Comparison of ENCODE assay signal across 4 cellular contexts in genomic region chr15:83786336-83786735, GRCh38.
A peak's percentile ranks its signal among the peaks of the same experiment; 100 is the strongest.
TF ChIP-seq lines count a peak whose summit lies in the region.

No MANE protein-coding gene starts in this region.

TF ChIP-seq in HepG2, 621 proteins besides CTCF, POLR2A, EP300 and RAD21:
- TF ChIP-seq CEBPB (IDR thresholded peaks at IDR 0.05; ENCODE audit: borderline replicate concordance, low read depth, low read length) (peak; percentile 60; the same call in 1 of the 2 replicates), ARID5B (CRISPR knock-in tag; IDR thresholded peaks at IDR 0.05) (no peak), BHLHE40 (IDR thresholded peaks at IDR 0.05; ENCODE audit: low read length) (no peak), GATAD1 (CRISPR knock-in tag; IDR thresholded peaks at IDR 0.05) (no peak)

TF ChIP-seq in A549, 52 proteins besides CTCF, POLR2A, EP300 and RAD21:
- TF ChIP-seq RFX5 (IDR thresholded peaks at IDR 0.05), result no peak
- no peak for TF ChIP-seq TP53 (CRISPR knock-in tag; IDR thresholded peaks at IDR 0.05)
- TF ChIP-seq KDM1A (IDR thresholded peaks at IDR 0.05; ENCODE audit: low read depth), result no peak
- no peak for TF ChIP-seq ESRRA (IDR thresholded peaks at IDR 0.05; ENCODE audit: borderline replicate concordance, low read length)
- no peak for TF ChIP-seq FOXS1 (CRISPR knock-in tag; IDR thresholded peaks at IDR 0.05)
- TF ChIP-seq CBX8 (IDR thresholded peaks at IDR 0.05), result no peak
- no peak for TF ChIP-seq ZFP36 (IDR thresholded peaks at IDR 0.05; ENCODE audit: borderline replicate concordance, partially characterized antibody)
- no peak for TF ChIP-seq RNF2 (IDR thresholded peaks at IDR 0.05; ENCODE audit: borderline replicate concordance, low read depth)
- TF ChIP-seq PBX3 (IDR thresholded peaks at IDR 0.05), result no peak
- TF ChIP-seq HOXB13 (CRISPR knock-in tag; IDR thresholded peaks at IDR 0.05; ENCODE audit: low read depth), result no peak
- TF ChIP-seq SMC3 (IDR thresholded peaks at IDR 0.05), result no peak
- no peak for TF ChIP-seq JUN (IDR thresholded peaks at IDR 0.05)
- no peak for TF ChIP-seq MYC (IDR thresholded peaks at IDR 0.05; ENCODE audit: borderline replicate concordance, low read length)
- TF ChIP-seq REST (IDR thresholded peaks at IDR 0.05), result no peak
- no peak for TF ChIP-seq HES2 (IDR thresholded peaks at IDR 0.05)
- no peak for TF ChIP-seq EHF (CRISPR knock-in tag; IDR thresholded peaks at IDR 0.05)
- TF ChIP-seq ATOH8 (CRISPR knock-in tag; IDR thresholded peaks at IDR 0.05; ENCODE audit: low read depth), result no peak
- no peak for TF ChIP-seq EHMT2 (IDR thresholded peaks at IDR 0.05; ENCODE audit: low read depth)
- TF ChIP-seq TFCP2L1 (CRISPR knock-in tag; IDR thresholded peaks at IDR 0.05), result no peak

TF ChIP-seq in IMR-90, 13 proteins besides CTCF, POLR2A, EP300 and RAD21:
- TF ChIP-seq BHLHE40 (IDR thresholded peaks at IDR 0.05; ENCODE audit: low read depth, low read length) (no peak), MXI1 (IDR thresholded peaks at IDR 0.05; ENCODE audit: borderline replicate concordance, low read depth, low read length) (no peak), USF2 (IDR thresholded peaks at IDR 0.05; ENCODE audit: low read depth, low read length) (no peak), CEBPB (IDR thresholded peaks at IDR 0.05; ENCODE audit: low read depth, low read length) (peak; percentile 64)

TF ChIP-seq in K562, 482 proteins besides CTCF, POLR2A, EP300 and RAD21:
- TF ChIP-seq MTF1 (CRISPR knock-in tag; IDR thresholded peaks at IDR 0.05; ENCODE audit: borderline replicate concordance) (no peak), PTRF (tag; IDR thresholded peaks at IDR 0.05) (no peak), FIP1L1 (IDR thresholded peaks at IDR 0.05; ENCODE audit: low read depth, low read length, poor library complexity, severe bottlenecking) (no peak), CEBPB (tag; IDR thresholded peaks at IDR 0.05) (peak; percentile 50), BACH1 (tag; IDR thresholded peaks at IDR 0.05) (no peak), ZNF444 (CRISPR knock-in tag; IDR thresholded peaks at IDR 0.05) (no peak), ARID2 (IDR thresholded peaks at IDR 0.05) (no peak), PHF21A (IDR thresholded peaks at IDR 0.05; ENCODE audit: borderline replicate concordance, low read depth) (no peak), FUS (optimal IDR thresholded peaks at IDR 0.05; ENCODE audit: low read depth, low read length) (no peak), HINFP (tag; conservative IDR thresholded peaks at IDR 0.05; ENCODE audit: low read depth) (no peak), CEBPG (CRISPR knock-in tag; IDR thresholded peaks at IDR 0.05) (no peak), CEBPG (tag; conservative IDR thresholded peaks at IDR 0.05 in 1 of 2, IDR thresholded peaks at IDR 0.05 in 1 of 2) (peak in 1 of 2 experiments; percentile 69; a peak in 2 of 4 replicates)
